In the genomic region with DNA sequence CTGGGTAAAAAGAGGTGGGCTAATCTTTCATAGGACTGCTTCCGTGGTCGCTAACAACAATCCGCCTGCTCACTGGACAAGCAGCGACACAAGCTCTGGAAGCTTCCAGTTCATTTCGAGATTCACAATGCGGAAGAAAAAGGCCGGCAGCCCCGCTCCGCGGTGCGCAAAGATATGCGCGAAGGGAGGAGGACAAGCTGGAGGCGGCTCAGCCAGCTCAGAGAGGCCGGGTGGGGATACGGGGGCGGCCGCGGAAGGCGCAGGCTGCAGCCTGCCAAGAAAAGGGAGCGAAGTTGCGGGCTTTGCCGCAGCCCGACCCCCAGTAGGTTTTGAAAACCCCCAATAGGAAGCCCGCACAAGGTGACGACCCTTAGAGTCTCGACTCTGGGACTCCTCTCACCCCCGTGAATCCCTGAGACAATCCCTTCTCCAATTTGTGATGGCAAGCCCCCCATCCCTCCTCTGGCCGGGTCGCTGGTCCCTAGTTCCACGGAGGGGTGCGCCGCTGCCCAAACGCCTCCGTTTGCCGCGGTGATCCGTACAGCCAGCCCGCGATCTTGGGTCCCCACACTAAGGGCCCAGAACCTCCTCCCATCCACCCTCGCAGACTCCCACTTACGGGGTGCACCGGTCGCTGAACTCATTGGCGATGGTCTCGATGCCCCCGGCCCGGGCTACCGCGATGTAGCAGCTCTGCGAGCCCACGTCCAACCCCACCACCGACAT, we compare ENCODE assay signal across 8 cellular contexts. TPM values are rescaled to one million over a fixed set of nuclear protein-coding genes. Genes with fewer than 3 reads are reported as not detected.
DNase-seq lines count a peak whose midpoint lies in the region; ATAC-seq and TF ChIP-seq lines count a peak whose summit lies in the region.

No MANE protein-coding gene starts in this region.

- H3K36me3 Mint-ChIP-seq in neural progenitor cell, result peaks cover 4% of the 10 kb centered on the region

- peaks cover 16% of the 10 kb centered on the region for H4K20me1 ChIP-seq in neural progenitor cell (ENCODE audit: low read depth)

- H2AFZ ChIP-seq in neural progenitor cell (replicated peaks), result peak overlapping the region; percentile 98

- peaks cover 27% of the 10 kb centered on the region for H3K4me1 Mint-ChIP-seq in neural progenitor cell

- peak overlapping the region; percentile 96 for H3K4me3 Mint-ChIP-seq in neural progenitor cell

- H3K9ac ChIP-seq in neural progenitor cell, result peak overlapping the region; percentile 58
- H3K9ac ChIP-seq in stomach smooth muscle (ENCODE audit: low read length in 2 of 2), result peak overlapping the region; percentile 69 to 91

- POLR2A ChIA-PET in A673 (lab: Charles Lee; ENCODE audit: low non-redundant PET), result no interaction called here

- H3K27ac Mint-ChIP-seq in neural progenitor cell, result peak overlapping the region; percentile 91

- H3K4me2 ChIP-seq in neural progenitor cell, result peak overlapping the region; percentile 97

- intact Hi-C loops in A673 (cut with micrococcal nuclease; ENCODE audit: unreplicated experiment), result no loop called here

- peak; percentile 23 for ATAC-seq in GM18519 (IDR thresholded peaks at IDR 0.05; ENCODE audit: low FRiP score, unreplicated experiment)
- ATAC-seq in HG03135 (IDR thresholded peaks at IDR 0.05; ENCODE audit: unreplicated experiment), result peak; percentile 21
- ATAC-seq in foreskin keratinocyte, result no peak

- H3F3A ChIP-seq in neural progenitor cell (ENCODE audit: low read depth), result peaks cover 8% of the 10 kb centered on the region

- H3K27me3 Mint-ChIP-seq in neural progenitor cell (ENCODE audit: insufficient read depth, low read depth), result peaks cover 7% of the 10 kb centered on the region

- H3K9me3 Mint-ChIP-seq in neural progenitor cell, result no peaks in the 10 kb centered on the region

- CTCF ChIA-PET in A673 (lab: Charles Lee), result no interaction called here

- H3K9me3 ChIP-seq in A673 (ENCODE audit: low read depth, low read length, poor library complexity, severe bottlenecking) (no peaks in the 10 kb centered on the region), neural progenitor cell (ENCODE audit: low read depth) (no peaks in the 10 kb centered on the region), stomach smooth muscle (ENCODE audit: control insufficient read depth in 2 of 2, low read length in 2 of 2) (no peaks in the 10 kb centered on the region)

- H3K4me3 ChIP-seq in A673 (ENCODE audit: low read depth, low read length, poor library complexity, severe bottlenecking) (peak overlapping the region; percentile 90), neural progenitor cell (peak overlapping the region; percentile 71), stomach smooth muscle (ENCODE audit: low read length in 2 of 2) (peak overlapping the region; percentile 93 to 96)

- DNase-seq in A673 (ENCODE audit: low spot score) (peak; percentile 68), RPMI7951 (ENCODE audit: low read depth) (peak; percentile 67), activated gamma-delta T cell (lab: John Stamatoyannopoulos, UW) (peak; percentile 42), foreskin keratinocyte (peak in 1 of 2 donors; percentile 35), neural progenitor cell (ENCODE audit: low spot score) (peak; percentile 78)

- H3K4me1 ChIP-seq in A673 (ENCODE audit: insufficient read depth, low read length, poor library complexity, severe bottlenecking), result peaks cover 7% of the 10 kb centered on the region
- no peaks in the 10 kb centered on the region for H3K4me1 ChIP-seq in foreskin keratinocyte
- H3K4me1 ChIP-seq in neural progenitor cell, result peaks cover 25% of the 10 kb centered on the region
- H3K4me1 ChIP-seq in stomach smooth muscle (ENCODE audit: control insufficient read depth, insufficient read depth, low read length), result peaks cover 7% of the 10 kb centered on the region

- peaks cover 51% of the 10 kb centered on the region for H3K79me2 ChIP-seq in neural progenitor cell (ENCODE audit: low read depth)

- TF ChIP-seq CTCF in A673 (conservative IDR thresholded peaks at IDR 0.05; ENCODE audit: low read depth, low read length), result no peak
- TF ChIP-seq CTCF in foreskin keratinocyte (conservative IDR thresholded peaks at IDR 0.05), result peak; percentile 27
- no peak for TF ChIP-seq CTCF in neural progenitor cell (IDR thresholded peaks at IDR 0.05)

- H3K27me3 ChIP-seq in A673 (replicated peaks; ENCODE audit: insufficient read depth, low read depth, low read length, poor library complexity), result no peaks in the 10 kb centered on the region
- no peaks in the 10 kb centered on the region for H3K27me3 ChIP-seq in foreskin keratinocyte
- H3K27me3 ChIP-seq in neural progenitor cell, result no peaks in the 10 kb centered on the region
- no peaks in the 10 kb centered on the region for H3K27me3 ChIP-seq in stomach smooth muscle (ENCODE audit: control insufficient read depth in 1 of 2, insufficient read depth in 2 of 2, low read length in 2 of 2)

- BruUV-seq in A673 (replicated peaks; lab: Mats Ljungman, UMichigan), result no TSS peak

- peak overlapping the region; percentile 87 for H3K27ac ChIP-seq in A673 (ENCODE audit: low read depth, low read length, poor library complexity, severe bottlenecking)
- H3K27ac ChIP-seq in foreskin keratinocyte, result peak overlapping the region; percentile 15
- H3K27ac ChIP-seq in neural progenitor cell, result peak overlapping the region; percentile 49
- peak overlapping the region; percentile 71 for H3K27ac ChIP-seq in stomach smooth muscle (ENCODE audit: low read length)

- H3K36me3 ChIP-seq in A673 (ENCODE audit: insufficient read depth, low read length, poor library complexity, severe bottlenecking), result peaks cover 16% of the 10 kb centered on the region
- peaks cover 4% of the 10 kb centered on the region for H3K36me3 ChIP-seq in neural progenitor cell
- no peaks in the 10 kb centered on the region for H3K36me3 ChIP-seq in stomach smooth muscle (ENCODE audit: control insufficient read depth in 2 of 2, insufficient read depth in 2 of 2, low read length in 2 of 2)

RNA-seq across cellular contexts. Expression of gene HSPH1, which starts 0.7 kb away (rescaled TPM):
- total RNA-seq in A673 (2021), result 271 and 315 TPM in 2 replicates
- 57.5 and 79.7 TPM in 2 replicates for total RNA-seq in RPMI7951 (2014; rRNA removed; shearing (Covaris generic))
- 129 and 173 TPM in 2 replicates for total RNA-seq in foreskin keratinocyte
- polyA plus RNA-seq in foreskin keratinocyte, result 80.2 and 113 TPM in 2 replicates
- total RNA-seq in neural progenitor cell (ENCODE audit: low replicate concordance), result 61.7 and 94.9 TPM in 2 replicates

RNA-seq across cellular contexts. Expression of gene B3GLCT, which starts 38.8 kb away (rescaled TPM):
- total RNA-seq in A673 (2021) (8.5 and 9.6 TPM in 2 replicates), foreskin keratinocyte (8.8 and 8.9 TPM in 2 replicates), neural progenitor cell (ENCODE audit: low replicate concordance) (11.0 and 16.9 TPM in 2 replicates)
- total RNA-seq in RPMI7951 (2014; rRNA removed; shearing (Covaris generic)), result 18.3 and 18.8 TPM in 2 replicates
- 3.3 and 4.0 TPM in 2 replicates for polyA plus RNA-seq in foreskin keratinocyte

Comparison
In these comparisons a context has a peak if more than half of its experiments do, and no peak if none do; other contexts are left out.
1. H3K27ac ChIP-seq: peak in every context shown above with its lines; median percentile 87 in A673; 71 in stomach smooth muscle; 49 in neural progenitor cell; 15 in foreskin keratinocyte.